8 cellular contexts compared by ENCODE assay signal in the genomic region with DNA sequence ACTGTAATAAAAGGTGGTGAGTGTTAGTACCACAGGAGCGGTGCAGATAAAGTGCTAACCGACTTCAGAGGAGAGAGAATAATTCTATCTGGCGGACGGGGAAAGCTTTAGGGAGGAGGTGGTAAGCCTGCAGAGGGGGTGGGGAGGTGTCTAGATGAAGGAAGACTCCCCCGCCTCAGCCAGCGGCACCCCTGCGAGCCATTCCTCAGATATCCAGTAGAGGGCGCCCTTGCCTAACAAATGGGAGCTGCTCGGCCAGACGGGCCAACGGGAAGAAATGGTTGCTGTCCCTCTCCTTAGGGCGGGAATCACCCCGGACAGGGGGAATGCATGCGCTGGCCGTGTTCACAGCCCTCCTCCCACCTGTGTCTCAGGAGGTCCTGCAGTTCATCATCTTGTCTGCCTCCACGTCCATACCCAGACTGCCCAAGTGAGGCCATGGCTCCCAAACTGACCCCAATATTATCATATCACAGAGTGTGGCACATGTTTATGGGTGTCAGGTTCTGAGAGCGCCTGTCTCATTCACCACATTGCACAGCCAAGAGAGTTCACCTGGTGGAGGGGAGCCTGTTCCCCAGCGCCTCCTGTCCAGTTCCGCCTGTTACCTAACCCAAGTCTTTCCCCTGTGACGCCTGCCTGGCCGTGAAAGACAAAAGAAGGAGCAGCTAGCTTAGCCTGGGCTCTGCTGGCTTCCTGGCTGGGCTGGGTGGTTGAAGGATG.
A peak's percentile ranks its signal among the peaks of the same experiment; 100 is the strongest.
DNase-seq lines count a peak whose midpoint lies in the region; ATAC-seq and TF ChIP-seq lines count a peak whose summit lies in the region.

No MANE protein-coding gene starts in this region.

- no peak overlapping the region for H3K4me3 Mint-ChIP-seq in activated naive CD4-positive, alpha-beta T cell treated with anti-CD3 and anti-CD28 coated beads for 36 hours

- peak; percentile 69 for ATAC-seq in Right ventricle myocardium superior (ENCODE audit: poor library complexity)

- no peak for TF ChIP-seq POLR2A in transverse colon (IDR thresholded peaks at IDR 0.05)

- H3K27ac ChIP-seq in SK-N-MC (no peak overlapping the region), parathyroid adenoma (no peak overlapping the region), transverse colon (no peak overlapping the region)

- H3K36me3 Mint-ChIP-seq in activated naive CD4-positive, alpha-beta T cell treated with anti-CD3 and anti-CD28 coated beads for 36 hours (ENCODE audit: low read depth) = no peaks in the 10 kb centered on the region

- H3K9me3 ChIP-seq in SK-N-MC (ENCODE audit: low read depth, low read length) = no peaks in the 10 kb centered on the region
- no peaks in the 10 kb centered on the region for H3K9me3 ChIP-seq in parathyroid adenoma (ENCODE audit: control insufficient read depth, low read length)
- H3K9me3 ChIP-seq in transverse colon = no peaks in the 10 kb centered on the region

- H3K36me3 ChIP-seq in H7 (replicated peaks; ENCODE audit: control insufficient read depth, insufficient read depth, low read length) = no peaks in the 10 kb centered on the region
- no peaks in the 10 kb centered on the region for H3K36me3 ChIP-seq in SK-N-MC (ENCODE audit: insufficient read depth, low read length)
- no peaks in the 10 kb centered on the region for H3K36me3 ChIP-seq in parathyroid adenoma (ENCODE audit: control insufficient read depth, insufficient read depth, low read length)
- H3K36me3 ChIP-seq in transverse colon = no peaks in the 10 kb centered on the region

- H3K4me3 ChIP-seq in H7 (ENCODE audit: insufficient read depth, low read depth, low read length) (no peak overlapping the region), SK-N-MC (peak overlapping the region; percentile 41), parathyroid adenoma (ENCODE audit: low read depth, low read length) (no peak overlapping the region), transverse colon (no peak overlapping the region)

- H3K4me1 Mint-ChIP-seq in activated naive CD4-positive, alpha-beta T cell treated with anti-CD3 and anti-CD28 coated beads for 36 hours (ENCODE audit: low read depth) = peaks cover 5% of the 10 kb centered on the region

- H3K27me3 ChIP-seq in H7 (ENCODE audit: control insufficient read depth, insufficient read depth, low read length) (no peaks in the 10 kb centered on the region), parathyroid adenoma (ENCODE audit: control insufficient read depth, insufficient read depth, low read length) (no peaks in the 10 kb centered on the region), transverse colon (peaks cover 23% of the 10 kb centered on the region)

- H2AFZ ChIP-seq in parathyroid adenoma = no peak overlapping the region

- no peak overlapping the region for H3K27ac Mint-ChIP-seq in activated naive CD4-positive, alpha-beta T cell treated with anti-CD3 and anti-CD28 coated beads for 36 hours

- H3K27me3 Mint-ChIP-seq in activated naive CD4-positive, alpha-beta T cell treated with anti-CD3 and anti-CD28 coated beads for 36 hours (ENCODE audit: low read depth) = peaks cover 6% of the 10 kb centered on the region

- H3K9me3 Mint-ChIP-seq in activated naive CD4-positive, alpha-beta T cell treated with anti-CD3 and anti-CD28 coated beads for 36 hours = no peaks in the 10 kb centered on the region

- peak; percentile 76 for TF ChIP-seq CTCF in parathyroid adenoma (IDR thresholded peaks at IDR 0.05)
- TF ChIP-seq CTCF in transverse colon (IDR thresholded peaks at IDR 0.05) = peak; percentile 96 to 99 (median 97)

- 18 to 20% methylated on average over 2 to 19 of the region's 21 CpGs for WGBS in transverse colon (ENCODE audit: low coverage in 1 of 2), 2 donors

- no peak for TF ChIP-seq EP300 in transverse colon (IDR thresholded peaks at IDR 0.05; ENCODE audit: low read depth)

- no peak overlapping the region for H3K9ac ChIP-seq in SK-N-MC (ENCODE audit: insufficient read length)
- no peak overlapping the region for H3K9ac ChIP-seq in parathyroid adenoma

- H3K4me1 ChIP-seq in parathyroid adenoma (no peaks in the 10 kb centered on the region), transverse colon (peaks cover 0 to 4% (median 2%) of the 10 kb centered on the region in 4 donors)

- CTCF ChIA-PET in activated naive CD4-positive, alpha-beta T cell treated with anti-CD3 and anti-CD28 coated beads for 36 hours (lab: Charles Lee) = interaction anchor here (0.6 to 8.0 kb wide), 16 partner anchors 9 to 551 kb away, joined by 3 to 112 read pairs (median 4); no protein-coding TSS in a partner anchor

- intact Hi-C loops in activated naive CD4-positive, alpha-beta T cell treated with anti-CD3 and anti-CD28 coated beads for 36 hours (cut with micrococcal nuclease) = loop anchor here (1.0 to 5.0 kb wide), 5 partner anchors 39 to 904 kb away; no protein-coding TSS in a partner anchor
- intact Hi-C loops in Right ventricle myocardium superior (cut with DNase I) = loop anchor here (2.0 to 5.0 kb wide), 3 partner anchors 36 to 904 kb away; no protein-coding TSS in a partner anchor
- intact Hi-C loops in transverse colon (cut with DNase I; ENCODE audit: low total_unique reads) = loop anchor here (5.0 kb wide), 2 partner anchors 551 to 906 kb away; no protein-coding TSS in a partner anchor

- no peak overlapping the region for H3K4me2 ChIP-seq in parathyroid adenoma (ENCODE audit: low read length)

- DNase-seq in DMS53 treated with DMSO at 0.1 percent for 48 hours (lab: John Stamatoyannopoulos, UW; ENCODE audit: unreplicated experiment) (peak; percentile 68), H7 (peak; percentile 97), NCI-H1048 (lab: John Stamatoyannopoulos, UW) (peak; percentile 21), SK-N-MC (ENCODE audit: low read depth, low spot score) (no peak), Right ventricle myocardium superior (peak; percentile 81), transverse colon (peak; percentile 79)
- peak; percentile 84 for DNase-seq in activated naive CD4-positive, alpha-beta T cell treated with anti-CD3 and anti-CD28 coated beads for 36 hours

- in situ Hi-C loops in transverse colon (cut with MboI; ENCODE audit: low pct_ligation_motif_present in 1 of 4, low pct_unique_long_range_greater_than_20kb in 1 of 4, low sequenced_read_pairs in 3 of 4) = loop anchor here in 3 of 4 donors (5.0 to 25.0 kb wide), 3 partner anchors 36 to 904 kb away; no protein-coding TSS in a partner anchor

- H3K79me2 ChIP-seq in parathyroid adenoma = no peaks in the 10 kb centered on the region
